16 cellular contexts compared by ENCODE assay signal in genomic region chr14:65482769-65483438, GRCh38.
DNase-seq lines count a peak whose midpoint lies in the region; ATAC-seq, FAIRE-seq and TF ChIP-seq lines count a peak whose summit lies in the region.
"Had no signal": no experiment of that assay in that cellular context is flagged by ENCODE, and none has a peak within 500 bp of the region (broad histone marks: within the 10 kb centered on the region; RNA-seq: fewer than 3 reads in every experiment).

No MANE protein-coding gene starts in this region.

- H3K14ac ChIP-seq in H9 (ENCODE audit: insufficient read depth, low read length): no peak overlapping the region

- H3K4me3 ChIP-seq in keratinocyte (ENCODE audit: control insufficient read depth in 2 of 3, extremely low read depth in 1 of 3, insufficient read depth in 2 of 3, low read depth in 1 of 3, low read length in 3 of 3): no peak overlapping the region
- peak overlapping the region in 1 of 4 donors; percentile 10 for H3K4me3 ChIP-seq in stomach

- no peak for ATAC-seq in HG02610 (IDR thresholded peaks at IDR 0.05; ENCODE audit: unreplicated experiment)
- ATAC-seq: activated CD8-positive, alpha-beta T cell treated with anti-CD3 and anti-CD28 coated beads, Interleukin-2, amount 10 ng/mL, durations not matched to agents 7 days and 5 days had no signal

- H3K4me1 ChIP-seq in H9 (ENCODE audit: insufficient read depth, low read length) (peaks cover 7% of the 10 kb centered on the region; the same call in 1 of the 2 replicates), keratinocyte (ENCODE audit: control insufficient read depth, extremely low read depth, insufficient read depth, low read length) (no peaks in the 10 kb centered on the region), stomach (peaks cover 8 to 61% (median 36%) of the 10 kb centered on the region in 4 donors)

- no peak for DNase-seq in H9
- peak; percentile 18 for DNase-seq in amniotic epithelial cell (ENCODE audit: low read depth)
- no peak for DNase-seq in keratinocyte (ENCODE audit: low read depth, low spot score)
- DNase-seq in stomach: no peak
- no peak for DNase-seq in GM19238 (ENCODE audit: insufficient read length, low spot score)
- no peak for DNase-seq in NCI-H187 (lab: John Stamatoyannopoulos, UW)
- DNase-seq in activated T-helper 2 cell treated with anti-CD3 and anti-CD28 coated beads, Interferon-gamma antibody, Interleukin-2, Interleukin-4, amounts not matched to agents 10 μg/mL and 5 μg/mL and 100 μg/mL, durations not matched to agents 14 hours and 24 hours and 36 hours (ENCODE audit: low spot score): no peak
- DNase-seq: activated CD8-positive, alpha-beta T cell treated with anti-CD3 and anti-CD28 coated beads, Interleukin-2, amount 10 ng/mL, durations not matched to agents 7 days and 5 days; DMS79; effector memory CD4-positive, alpha-beta T cell; KBM-7; NCI-H446 treated with DMSO at 0.1 percent for 48 hours; SK-N-SH; stimulated activated naive CD4-positive, alpha-beta T cell treated with Interleukin-2 at 50 U/mL for 16 hours had no signal

- H4K20me1 ChIP-seq in H9 (ENCODE audit: control insufficient read depth, insufficient read depth, insufficient read length): no peaks in the 10 kb centered on the region
- H4K20me1 ChIP-seq in keratinocyte (ENCODE audit: control insufficient read depth, extremely low read depth, insufficient read depth, low read length): no peaks in the 10 kb centered on the region

- peak; percentile 5 for FAIRE-seq in keratinocyte (lab: Jason Lieb, UNC)

- no peak overlapping the region for H2BK12ac ChIP-seq in H9 (ENCODE audit: insufficient read length, low read depth, low read length)

- no peak overlapping the region for H2BK120ac ChIP-seq in H9 (ENCODE audit: low read depth, low read length, poor library complexity, severe bottlenecking)

- intact Hi-C loops in stomach (cut with DNase I; ENCODE audit: low total_unique reads): no loop called here
- intact Hi-C loops in activated T-helper 2 cell treated with anti-CD3 and anti-CD28 coated beads, Interferon-gamma antibody, Interleukin-2, Interleukin-4, amounts not matched to agents 10 μg/mL and 5 μg/mL and 100 μg/mL, durations not matched to agents 14 hours and 24 hours and 36 hours (cut with micrococcal nuclease): no loop called here

- no peak overlapping the region for H3K4me2 ChIP-seq in H9 (ENCODE audit: insufficient read depth, insufficient read length, low read length)
- no peak overlapping the region for H3K4me2 ChIP-seq in keratinocyte (ENCODE audit: control insufficient read depth, extremely low read depth, insufficient read depth, low read depth, low read length)
- H3K4me2 ChIP-seq: SK-N-SH had no signal

- H3K23ac ChIP-seq in H9 (ENCODE audit: insufficient read length, low read depth, low read length): no peak overlapping the region

- H3K9ac ChIP-seq in H9 (ENCODE audit: extremely low read depth, insufficient read length, low read length): no peak overlapping the region
- no peak overlapping the region for H3K9ac ChIP-seq in keratinocyte (ENCODE audit: control insufficient read depth, extremely low read depth, insufficient read depth, low read length)
- H3K9ac ChIP-seq: SK-N-SH had no signal

- H4K8ac ChIP-seq in H9 (replicated peaks; ENCODE audit: insufficient read length, low read depth, low read length): no peak overlapping the region

- no peak overlapping the region for H3K4ac ChIP-seq in H9 (ENCODE audit: low read depth, low read length)

- no peak overlapping the region for H2BK20ac ChIP-seq in H9 (ENCODE audit: low read depth, low read length, poor library complexity, severe bottlenecking)

- no peak overlapping the region for H3K56ac ChIP-seq in H9 (ENCODE audit: insufficient read length, low read depth, low read length)

- H3K27ac Mint-ChIP-seq in H9: peak overlapping the region; percentile 27 to 81 (median 72); a peak in 6 of 7 replicates
- no peak overlapping the region for H3K27ac Mint-ChIP-seq in activated T-helper 2 cell treated with anti-CD3 and anti-CD28 coated beads, Interferon-gamma antibody, Interleukin-2, Interleukin-4, amounts not matched to agents 10 μg/mL and 5 μg/mL and 100 μg/mL, durations not matched to agents 14 hours and 24 hours and 36 hours
- H3K27ac Mint-ChIP-seq: activated CD8-positive, alpha-beta T cell treated with anti-CD3 and anti-CD28 coated beads, Interleukin-2, amount 10 ng/mL, durations not matched to agents 7 days and 5 days; CD14-positive monocyte had no signal

- no peaks in the 10 kb centered on the region for H3K36me3 ChIP-seq in keratinocyte (ENCODE audit: control insufficient read depth in 2 of 2, extremely low read depth in 1 of 2, insufficient read depth in 2 of 2, low read length in 2 of 2)
- H3K36me3 ChIP-seq in stomach: peaks cover 0 to 3% (median 0%) of the 10 kb centered on the region in 4 donors

- no CpG with 5 or more reads among the region's 4 CpGs for WGBS in H9 (ENCODE audit: extremely low coverage, insufficient read length, low lambda C conversion rate)
- WGBS in stomach, 5 donors: 28 to 50% (median 37%) methylated on average over 4 of the region's 4 CpGs

- no peaks in the 10 kb centered on the region for H3K79me1 ChIP-seq in H9 (ENCODE audit: insufficient read depth, low read depth, low read length, poor library complexity, severe bottlenecking)

- H3K36me3 Mint-ChIP-seq in H9 (ENCODE audit: insufficient read depth in 1 of 3, low read depth in 3 of 3): peaks cover 0 to 9% (median 0%) of the 10 kb centered on the region in 3 experiments; a peak in 2 of 7 replicates
- H3K36me3 Mint-ChIP-seq in activated T-helper 2 cell treated with anti-CD3 and anti-CD28 coated beads, Interferon-gamma antibody, Interleukin-2, Interleukin-4, amounts not matched to agents 10 μg/mL and 5 μg/mL and 100 μg/mL, durations not matched to agents 14 hours and 24 hours and 36 hours (ENCODE audit: low read depth): peaks cover 55% of the 10 kb centered on the region

- H3K79me2 ChIP-seq in H9 (ENCODE audit: insufficient read depth, low read length) (no peaks in the 10 kb centered on the region), keratinocyte (ENCODE audit: control insufficient read depth, insufficient read depth, low read length) (no peaks in the 10 kb centered on the region)

- TF ChIP-seq CTCF in H9 (conservative IDR thresholded peaks at IDR 0.05): no peak
- TF ChIP-seq CTCF in keratinocyte (optimal IDR thresholded peaks at IDR 0.05 in 1 of 3, IDR thresholded peaks at IDR 0.05 in 1 of 3, conservative IDR thresholded peaks at IDR 0.05 in 1 of 3; ENCODE audit: extremely low read depth in 1 of 3, insufficient read depth in 2 of 3, low read length in 3 of 3): no peak
- TF ChIP-seq CTCF in stomach (IDR thresholded peaks at IDR 0.05): no peak

- dilution Hi-C loops in keratinocyte (cut with MboI; ENCODE audit: extremely low pct_ligation_motif_present, low sequenced_read_pairs): no loop called here

- no peaks in the 10 kb centered on the region for H3K27me3 Mint-ChIP-seq in H9 (ENCODE audit: low read depth)
- no peaks in the 10 kb centered on the region for H3K27me3 Mint-ChIP-seq in activated T-helper 2 cell treated with anti-CD3 and anti-CD28 coated beads, Interferon-gamma antibody, Interleukin-2, Interleukin-4, amounts not matched to agents 10 μg/mL and 5 μg/mL and 100 μg/mL, durations not matched to agents 14 hours and 24 hours and 36 hours (ENCODE audit: low read depth)

- H2AK5ac ChIP-seq in H9 (ENCODE audit: insufficient read length, low read length): no peak overlapping the region

- H3K23me2 ChIP-seq in H9 (ENCODE audit: insufficient read length, low read depth, low read length, poor library complexity, severe bottlenecking): no peaks in the 10 kb centered on the region

- no peak overlapping the region for H4K91ac ChIP-seq in H9 (ENCODE audit: insufficient read length, low read depth, low read length)

- H3K27me3 ChIP-seq in H9 (ENCODE audit: insufficient read depth, low read length) (no peaks in the 10 kb centered on the region), keratinocyte (ENCODE audit: control insufficient read depth, extremely low read depth, insufficient read depth, low read length) (no peaks in the 10 kb centered on the region), stomach (no peaks in the 10 kb centered on the region)

- no peak for TF ChIP-seq POLR2A in stomach (IDR thresholded peaks at IDR 0.05)

- no peak overlapping the region for H2BK5ac ChIP-seq in H9 (ENCODE audit: insufficient read length, low read length)

- H3K9me3 ChIP-seq in H9 (ENCODE audit: control insufficient read depth, low read depth, low read length): no peaks in the 10 kb centered on the region
- no peaks in the 10 kb centered on the region for H3K9me3 ChIP-seq in keratinocyte (ENCODE audit: control insufficient read depth, low read depth, low read length)
- H3K9me3 ChIP-seq in stomach: no peaks in the 10 kb centered on the region
- H3K9me3 ChIP-seq: SK-N-SH had no signal

- no peak overlapping the region for H4K5ac ChIP-seq in H9 (ENCODE audit: insufficient read length, low read depth, low read length)

- no peaks in the 10 kb centered on the region for H3K9me3 Mint-ChIP-seq in H9
- no peaks in the 10 kb centered on the region for H3K9me3 Mint-ChIP-seq in activated T-helper 2 cell treated with anti-CD3 and anti-CD28 coated beads, Interferon-gamma antibody, Interleukin-2, Interleukin-4, amounts not matched to agents 10 μg/mL and 5 μg/mL and 100 μg/mL, durations not matched to agents 14 hours and 24 hours and 36 hours
- H3K9me3 Mint-ChIP-seq: CD14-positive monocyte had no signal

- H2AFZ ChIP-seq in H9 (ENCODE audit: low read length) (no peak overlapping the region), keratinocyte (ENCODE audit: control insufficient read depth, low read length) (no peak overlapping the region)

- H3K9me1 ChIP-seq in keratinocyte (ENCODE audit: control insufficient read depth, extremely low read depth, insufficient read depth, low read length): no peaks in the 10 kb centered on the region

- H3T11ph ChIP-seq in H9 (ENCODE audit: low read length): no peak overlapping the region

- H3K4me3 Mint-ChIP-seq in H9: no peak overlapping the region
- no peak overlapping the region for H3K4me3 Mint-ChIP-seq in activated T-helper 2 cell treated with anti-CD3 and anti-CD28 coated beads, Interferon-gamma antibody, Interleukin-2, Interleukin-4, amounts not matched to agents 10 μg/mL and 5 μg/mL and 100 μg/mL, durations not matched to agents 14 hours and 24 hours and 36 hours (ENCODE audit: low read depth)
- H3K4me3 Mint-ChIP-seq: activated CD8-positive, alpha-beta T cell treated with anti-CD3 and anti-CD28 coated beads, Interleukin-2, amount 10 ng/mL, durations not matched to agents 7 days and 5 days; CD14-positive monocyte had no signal

- no peak overlapping the region for H2BK15ac ChIP-seq in H9 (ENCODE audit: low read depth, low read length)

- TF ChIP-seq EP300 in stomach (IDR thresholded peaks at IDR 0.05): no peak

- H3K27ac ChIP-seq in H9 (ENCODE audit: insufficient read length, low read depth, low read length): no peak overlapping the region
- no peak overlapping the region for H3K27ac ChIP-seq in keratinocyte (ENCODE audit: control insufficient read depth, insufficient read depth, low read length)
- H3K27ac ChIP-seq in stomach: peak overlapping the region in 4 of 5 donors; percentile 22 to 48 (median 40)

- no peak overlapping the region for H3K18ac ChIP-seq in H9 (ENCODE audit: insufficient read length, low read depth, low read length)

- peaks cover 54 to 75% of the 10 kb centered on the region in 2 experiments for H3K4me1 Mint-ChIP-seq in H9
- peaks cover 63% of the 10 kb centered on the region for H3K4me1 Mint-ChIP-seq in activated T-helper 2 cell treated with anti-CD3 and anti-CD28 coated beads, Interferon-gamma antibody, Interleukin-2, Interleukin-4, amounts not matched to agents 10 μg/mL and 5 μg/mL and 100 μg/mL, durations not matched to agents 14 hours and 24 hours and 36 hours (ENCODE audit: low read depth)
- H3K4me1 Mint-ChIP-seq: CD14-positive monocyte had no signal

Comparison
In these comparisons a context has a peak if more than half of its experiments do, and no peak if none do; other contexts are left out.
1. H3K27ac ChIP-seq: peak in stomach (4 of 5); none in H9 (single experiment) and keratinocyte (single experiment).